In genomic region chr11:76862794-76863193, GRCh38 we compare ENCODE assay signal across 2 cellular contexts.
TF ChIP-seq lines count a peak whose summit lies in the region.

No MANE protein-coding gene starts in this region.

TF ChIP-seq in HEK293, 187 proteins besides CTCF, POLR2A, EP300 and RAD21:
- TF ChIP-seq ZNF121 (tag by site-specific recombination; IDR thresholded peaks at IDR 0.05), result 0 out of 2 replicates have a peak, but pooled peaks have one; percentile 23

TF ChIP-seq in K562, 482 proteins besides CTCF, POLR2A, EP300 and RAD21:
- TF ChIP-seq RBM25 (IDR thresholded peaks at IDR 0.05; ENCODE audit: low read depth, low read length, severe bottlenecking) (peak; percentile 57), ZNF121 (CRISPR knock-in tag; conservative IDR thresholded peaks at IDR 0.05) (peak; percentile 92)
